ENCODE assay signal across 8 cellular contexts in genomic region chr12:22699705-22700104, GRCh38.
DNase-seq lines count a peak whose midpoint lies in the region; TF ChIP-seq lines count a peak whose summit lies in the region.
"Not testable (repeated sequence)": the region's sequence is repeated elsewhere in the genome, so short reads cannot be mapped to it uniquely, and the experiment has no call there.

No MANE protein-coding gene starts in this region.

- H2BK12ac ChIP-seq in mesenchymal stem cell (ENCODE audit: low read length in 2 of 2) = not testable (repeated sequence)

- H3K9ac ChIP-seq in BLaER1; HUES6 (ENCODE audit: low read length); mesenchymal stem cell (ENCODE audit: low read length): not testable (repeated sequence)

- TF ChIP-seq CTCF in cardiac muscle cell (IDR thresholded peaks at IDR 0.05; ENCODE audit: low read depth, low read length) = not testable (repeated sequence)

- DNase-seq in DMS53 treated with DMSO at 0.1 percent for 48 hours (lab: John Stamatoyannopoulos, UW; ENCODE audit: unreplicated experiment) = peak; percentile 98
- peak; percentile 87 for DNase-seq in NCI-H2029 treated with DMSO at 0.1 percent for 48 hours (lab: John Stamatoyannopoulos, UW)
- DNase-seq in NCI-H2196 (lab: John Stamatoyannopoulos, UW; ENCODE audit: unreplicated experiment) = peak; percentile 94
- DNase-seq in UCSD-AML1 (lab: John Stamatoyannopoulos, UW; ENCODE audit: unreplicated experiment) = peak; percentile 11
- DNase-seq in cardiac muscle cell (ENCODE audit: low read depth in 1 of 2, low spot score in 1 of 2); mesenchymal stem cell: not testable (repeated sequence)

- not testable (repeated sequence) for H3K4me3 ChIP-seq in BLaER1; cardiac muscle cell; mesenchymal stem cell (ENCODE audit: insufficient read depth in 1 of 2, low read depth in 1 of 2, low read length in 2 of 2)
- peak overlapping the region; percentile 35 for H3K4me3 ChIP-seq in HUES6 (ENCODE audit: low read depth, low read length)

- not testable (repeated sequence) for H4K8ac ChIP-seq in mesenchymal stem cell (ENCODE audit: low read length)

- not testable (repeated sequence) for H3K36me3 ChIP-seq in BLaER1; HUES6 (ENCODE audit: control insufficient read depth, insufficient read depth, low read length); cardiac muscle cell; mesenchymal stem cell (ENCODE audit: control insufficient read depth in 1 of 2, insufficient read depth in 2 of 2, low read depth in 1 of 2, low read length in 2 of 2)

- not testable (repeated sequence) for H3K4ac ChIP-seq in mesenchymal stem cell (ENCODE audit: low read depth in 1 of 2, low read length in 2 of 2)

- not testable (repeated sequence) for H3K9me3 ChIP-seq in BLaER1; HUES6 (ENCODE audit: control insufficient read depth, insufficient read depth, low read depth, low read length); cardiac muscle cell (ENCODE audit: low read depth); mesenchymal stem cell (ENCODE audit: control insufficient read depth, low read length)

- not testable (repeated sequence) for H4K91ac ChIP-seq in mesenchymal stem cell (ENCODE audit: low read length)

- not testable (repeated sequence) for H2BK15ac ChIP-seq in mesenchymal stem cell (ENCODE audit: low read depth, poor library complexity, severe bottlenecking)

- not testable (repeated sequence) for H2AFZ ChIP-seq in mesenchymal stem cell (ENCODE audit: low read depth, low read length)

- not testable (repeated sequence) for H3K27ac ChIP-seq in BLaER1; HUES6 (ENCODE audit: low read depth, low read length)
- H3K27ac ChIP-seq in cardiac muscle cell (peak overlapping the region; percentile 61), mesenchymal stem cell (ENCODE audit: low read length, poor library complexity, severe bottlenecking) (peak overlapping the region; percentile 79)

- H3K27me3 ChIP-seq in BLaER1; HUES6 (ENCODE audit: control insufficient read depth, insufficient read depth, low read length); cardiac muscle cell; mesenchymal stem cell (ENCODE audit: control insufficient read depth in 1 of 2, insufficient read depth in 1 of 2, low read length in 2 of 2): not testable (repeated sequence)

- not testable (repeated sequence) for H3K79me1 ChIP-seq in mesenchymal stem cell (replicated peaks; ENCODE audit: low read length, poor library complexity, severe bottlenecking)

- peak overlapping the region; percentile 26 for H3K4me2 ChIP-seq in BLaER1
- H3K4me2 ChIP-seq in mesenchymal stem cell (ENCODE audit: low read length, poor library complexity, severe bottlenecking) = not testable (repeated sequence)

- H3K23ac ChIP-seq in mesenchymal stem cell (ENCODE audit: low read length in 2 of 2) = not testable (repeated sequence)

- H2BK120ac ChIP-seq in mesenchymal stem cell (ENCODE audit: low read depth, low read length) = not testable (repeated sequence)

- H2BK5ac ChIP-seq in mesenchymal stem cell (ENCODE audit: low read depth, low read length, poor library complexity, severe bottlenecking) = not testable (repeated sequence)

- not testable (repeated sequence) for H3K14ac ChIP-seq in mesenchymal stem cell (ENCODE audit: low read length in 2 of 2)

- 88% methylated on average over 9 of the region's 11 CpGs for WGBS in mesenchymal stem cell

- H2AK5ac ChIP-seq in mesenchymal stem cell (ENCODE audit: low read length, severe bottlenecking) = peak overlapping the region; percentile 44

- not testable (repeated sequence) for H4K20me1 ChIP-seq in BLaER1

- H3K18ac ChIP-seq in mesenchymal stem cell (ENCODE audit: low read depth in 1 of 2, low read length in 2 of 2) = not testable (repeated sequence)

- H3K4me1 ChIP-seq in BLaER1; cardiac muscle cell (ENCODE audit: low read depth); mesenchymal stem cell (ENCODE audit: control insufficient read depth, insufficient read depth, low read depth, low read length): not testable (repeated sequence)
- peaks cover 31% of the 10 kb centered on the region for H3K4me1 ChIP-seq in HUES6 (ENCODE audit: control insufficient read depth, insufficient read depth, low read length)
